ENCODE assay signal across 23 cellular contexts in genomic region chr15:47552978-47553608, GRCh38.
"Had no signal": no experiment of that assay in that cellular context is flagged by ENCODE, and none has a peak within 500 bp of the region (broad histone marks: within the 10 kb centered on the region; RNA-seq: fewer than 3 reads in every experiment).

No MANE protein-coding gene starts in this region.

- H3K4me3 ChIP-seq: left ventricle myocardium inferior, lung, pancreas, prostate gland, skin epidermis, spleen, suprapubic skin, thoracic aorta, tibial artery, vagina had no signal

- H3K9me3 ChIP-seq: left ventricle myocardium inferior, pancreas, prostate gland, spleen, suprapubic skin, thoracic aorta, tibial artery, vagina had no signal

- DNase-seq: hypothalamus; immature natural killer cell; kidney; left ventricle myocardium inferior; naive thymus-derived CD4-positive, alpha-beta T cell; nucleus accumbens; pancreas; posterior cingulate gyrus; retina; right cardiac atrium; spleen; stimulated activated CD4-positive, alpha-beta T cell treated with anti-CD3 and anti-CD28 coated beads, Interleukin-4, amount 100 ng/mL, for 24 hours; stimulated activated naive CD4-positive, alpha-beta T cell; tibial artery had no signal

- H3K36me3 ChIP-seq: left ventricle myocardium inferior, pancreas, prostate gland, spleen, suprapubic skin, thoracic aorta, tibial artery, vagina had no signal

- FAIRE-seq: islet of Langerhans had no signal

- H3K4me1 ChIP-seq: left ventricle myocardium inferior, pancreas, prostate gland, spleen, suprapubic skin, tibial artery, vagina had no signal

- ATAC-seq: naive thymus-derived CD4-positive, alpha-beta T cell; natural killer cell treated with Interleukin-12 subunit alpha and Interleukin-12 subunit beta and Interleukin-15 and Interleukin-18, amount 100 ng/mL, for 72 hours; right cardiac atrium; sciatic nerve had no signal

- H3K27me3 ChIP-seq: pancreas, spleen, suprapubic skin, tibial artery, vagina had no signal

- H3K27ac ChIP-seq: left ventricle myocardium inferior, pancreas, prostate gland, skin epidermis, spleen, suprapubic skin, thoracic aorta, tibial artery, vagina had no signal
